Comparison of ENCODE assay signal across 25 cellular contexts in genomic region chr4:32884198-32884597, GRCh38.
DNase-seq lines count a peak whose midpoint lies in the region; TF ChIP-seq lines count a peak whose summit lies in the region.
"Had no signal": no experiment of that assay in that cellular context is flagged by ENCODE, and none has a peak within 500 bp of the region (broad histone marks: within the 10 kb centered on the region; RNA-seq: fewer than 3 reads in every experiment).

No MANE protein-coding gene starts in this region.

- no peaks in the 10 kb centered on the region for H3K4me1 ChIP-seq in neuronal stem cell (ENCODE audit: control insufficient read depth in 2 of 2, insufficient read depth in 1 of 2, low read depth in 1 of 2, low read length in 2 of 2)
- H3K4me1 ChIP-seq: breast epithelium, Caco-2, gastrocnemius medialis, lower lobe of right lung, neural progenitor cell, prostate gland, testis had no signal

- H2BK12ac ChIP-seq in neuronal stem cell (ENCODE audit: low read length), result no peak overlapping the region

- no peak overlapping the region for H4K8ac ChIP-seq in neuronal stem cell (ENCODE audit: low read depth, low read length)

- no peaks in the 10 kb centered on the region for H3K9me3 ChIP-seq in neuronal stem cell (replicated peaks in 1 of 2; ENCODE audit: control insufficient read depth in 2 of 2, insufficient read depth in 1 of 2, low read depth in 1 of 2, low read length in 2 of 2)
- H3K9me3 ChIP-seq: breast epithelium, Caco-2, gastrocnemius medialis, lower lobe of right lung, prostate gland, testis had no signal

- no peak overlapping the region for H3K27ac ChIP-seq in neuronal stem cell (replicated peaks; ENCODE audit: low read length)
- H3K27ac ChIP-seq: breast epithelium, gastrocnemius medialis, HL-60, lower lobe of right lung, neural progenitor cell, prostate gland, skin epidermis, testis had no signal

- no peak overlapping the region for H3K14ac ChIP-seq in neuronal stem cell (ENCODE audit: low read length)

- H2AK5ac ChIP-seq in neuronal stem cell (ENCODE audit: low read depth, low read length), result no peak overlapping the region

- H3K79me1 ChIP-seq in neuronal stem cell (ENCODE audit: low read depth, low read length), result no peaks in the 10 kb centered on the region

- H3K4ac ChIP-seq in neuronal stem cell (ENCODE audit: low read length), result no peak overlapping the region

- no peak overlapping the region for H2BK120ac ChIP-seq in neuronal stem cell (ENCODE audit: low read depth, low read length)

- no peak for TF ChIP-seq CTCF in foreskin fibroblast (IDR thresholded peaks at IDR 0.05; ENCODE audit: low read depth, low read length)

- no CpG with 5 or more reads among the region's 2 CpGs for WGBS in neuronal stem cell (ENCODE audit: extremely low coverage in 2 of 2, insufficient read length in 2 of 2, insufficient replicate concordance in 1 of 2), 2 donors

- H3K36me3 ChIP-seq in H7 (replicated peaks; ENCODE audit: control insufficient read depth, insufficient read depth, low read length) (no peaks in the 10 kb centered on the region), neuronal stem cell (replicated peaks in 1 of 2; ENCODE audit: control insufficient read depth in 2 of 2, insufficient read depth in 2 of 2, low read length in 2 of 2) (no peaks in the 10 kb centered on the region)
- H3K36me3 ChIP-seq: breast epithelium, gastrocnemius medialis, lower lobe of right lung, neural progenitor cell, prostate gland had no signal

- H3K23ac ChIP-seq in neuronal stem cell (ENCODE audit: low read depth, low read length, poor library complexity), result no peak overlapping the region

- DNase-seq in HS-27A (ENCODE audit: low read depth) (peak; percentile 15), amniotic epithelial cell (ENCODE audit: low read depth) (peak; percentile 57), foreskin fibroblast (peak; percentile 24 to 55), OCI-M1 (lab: John Stamatoyannopoulos, UW) (no peak), H7 (no peak), neuronal stem cell (ENCODE audit: low spot score) (no peak)
- no peak for DNase-seq in stimulated activated naive CD4-positive, alpha-beta T cell (lab: John Stamatoyannopoulos, UW)
- DNase-seq: activated CD4-positive, alpha-beta T cell treated with anti-CD3 and anti-CD28 coated beads, Interleukin-2, amount 50 U/mL, for 48 hours; activated CD4-positive, CD25-positive, alpha-beta regulatory T cell; activated gamma-delta T cell; activated naive CD8-positive, alpha-beta T cell treated with anti-CD3 and anti-CD28 coated beads, Interleukin-2, amount 50 U/mL, for 24 hours; activated T-cell treated with anti-CD3 and anti-CD28 coated beads for 4 hours; Caco-2; gastrocnemius medialis; kidney; lower lobe of right lung; NCI-H1436 treated with DMSO at 0.1 percent for 48 hours; NCI-H526; T1000; testis had no signal

- no peak overlapping the region for H2BK5ac ChIP-seq in neuronal stem cell (ENCODE audit: low read length)

- H3K18ac ChIP-seq in neuronal stem cell (ENCODE audit: low read length), result no peak overlapping the region

- no peak overlapping the region for H3K4me2 ChIP-seq in neuronal stem cell (ENCODE audit: insufficient read depth, low read length, poor library complexity, severe bottlenecking)
- H3K4me2 ChIP-seq: neural progenitor cell had no signal

- H4K91ac ChIP-seq in neuronal stem cell (ENCODE audit: low read depth, low read length, poor library complexity), result no peak overlapping the region

- no peak overlapping the region for H3K4me3 ChIP-seq in foreskin fibroblast (ENCODE audit: low read depth in 1 of 2, low read length in 2 of 2)
- H3K4me3 ChIP-seq in H7 (ENCODE audit: insufficient read depth, low read depth, low read length), result no peak overlapping the region
- no peak overlapping the region for H3K4me3 ChIP-seq in neuronal stem cell (ENCODE audit: low read length in 2 of 2)
- H3K4me3 ChIP-seq: breast epithelium, gastrocnemius medialis, lower lobe of right lung, neural progenitor cell, prostate gland, skin epidermis, testis had no signal

- no peak overlapping the region for H2BK15ac ChIP-seq in neuronal stem cell (ENCODE audit: low read length)

- no peaks in the 10 kb centered on the region for H3K27me3 ChIP-seq in H7 (ENCODE audit: control insufficient read depth, insufficient read depth, low read length)
- no peaks in the 10 kb centered on the region for H3K27me3 ChIP-seq in neuronal stem cell (ENCODE audit: control insufficient read depth in 3 of 3, insufficient read depth in 3 of 3, low read depth in 1 of 3, low read length in 3 of 3)
- H3K27me3 ChIP-seq: breast epithelium, gastrocnemius medialis, neural progenitor cell, testis had no signal

- H3K9ac ChIP-seq in neuronal stem cell (ENCODE audit: low read depth, low read length, poor library complexity), result no peak overlapping the region
- H3K9ac ChIP-seq: neural progenitor cell had no signal

- H2AFZ ChIP-seq in neuronal stem cell (ENCODE audit: low read length), result no peak overlapping the region
- H2AFZ ChIP-seq: neural progenitor cell had no signal

Comparison
In these comparisons a context has a peak if more than half of its experiments do, and no peak if none do; other contexts are left out.
1. DNase-seq: peak in HS-27A (single experiment), amniotic epithelial cell (single experiment) and foreskin fibroblast (2 of 2); none in OCI-M1 (single experiment), H7 (single experiment), neuronal stem cell (single experiment) and stimulated activated naive CD4-positive, alpha-beta T cell (0 of 6).